ENCODE assay signal across 8 cellular contexts in genomic region chr9:109779711-109780452, GRCh38.
DNase-seq lines count a peak whose midpoint lies in the region; ATAC-seq lines count a peak whose summit lies in the region.

TSS of gene PALM2AKAP2 (plus strand) at chr9:109780198. CDS start at chr9:109780489, 291 bp downstream.

- peak within 1 kb of the TSS; percentile 27 to 51 (median 36) for H3K4me3 ChIP-seq in skin epidermis

- ATAC-seq in HG03460 (IDR thresholded peaks at IDR 0.05; ENCODE audit: unreplicated experiment) (no peak), HG02763 (IDR thresholded peaks at IDR 0.05; ENCODE audit: unreplicated experiment) (no peak)

- DNase-seq in EL (peak; percentile 76), NCI-H1694 (lab: John Stamatoyannopoulos, UW) (peak; percentile 22), T47D (ENCODE audit: low read depth in 1 of 2, low spot score in 1 of 2) (peak; percentile 83), iPS-NIHi7 (ENCODE audit: extremely low spot score) (peak; percentile 86), NCI-H187 (lab: John Stamatoyannopoulos, UW) (no peak)

- in situ Hi-C loops in T47D (cut with HindIII; ENCODE audit: low pct_unique_long_range_greater_than_20kb, low sequenced_read_pairs): no loop called here

- peak within 1 kb of the TSS in 18 of 21 experiments; percentile 19 to 78 (median 56) for H3K27ac ChIP-seq in skin epidermis

Comparison
In these comparisons a context has a peak if more than half of its experiments do, and no peak if none do; other contexts are left out.
1. DNase-seq: peak in EL (single experiment), NCI-H1694 (single experiment), T47D (2 of 2) and iPS-NIHi7 (single experiment); none in NCI-H187 (0 of 2).